ENCODE assay signal across 36 cellular contexts in the genomic region with DNA sequence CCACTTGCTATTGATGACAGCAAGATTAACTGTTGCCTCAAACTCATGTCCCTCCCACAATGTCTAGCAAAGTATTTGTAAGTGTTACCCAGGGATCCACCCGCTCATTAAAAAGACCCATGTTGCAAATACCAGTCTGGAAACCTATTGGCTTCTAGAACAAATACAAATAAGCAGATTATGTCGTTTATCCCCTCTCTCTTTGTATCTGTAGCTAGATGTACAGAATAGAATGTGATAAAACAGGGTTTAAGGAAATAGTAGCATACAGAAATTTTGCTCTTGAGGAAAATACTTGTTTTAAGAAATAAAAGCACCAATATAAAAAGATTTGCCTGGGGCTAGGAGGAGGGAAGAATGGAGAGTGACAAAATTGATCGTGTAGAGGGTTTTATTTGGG.
"Had no signal": no experiment of that assay in that cellular context is flagged by ENCODE, and none has a peak within 500 bp of the region (broad histone marks: within the 10 kb centered on the region; RNA-seq: fewer than 3 reads in every experiment).

No MANE protein-coding gene starts in this region.

- H3K27ac ChIP-seq: adrenal gland, breast epithelium, cardiac muscle cell, colonic mucosa, heart left ventricle, WERI-Rb-1 had no signal

- H3K4me1 ChIP-seq: breast epithelium, colonic mucosa had no signal

- H3K4me3 ChIP-seq: adrenal gland, breast epithelium, cardiac muscle cell, colonic mucosa, heart left ventricle had no signal

- H3K36me3 ChIP-seq: adrenal gland, breast epithelium, cardiac muscle cell, colonic mucosa, heart left ventricle, WERI-Rb-1 had no signal

- FAIRE-seq: frontal cortex had no signal

- H3K4me3 Mint-ChIP-seq: activated CD4-positive, alpha-beta memory T cell treated with anti-CD3 and anti-CD28 coated beads for 36 hours; activated CD4-positive, alpha-beta T cell treated with anti-CD3 and anti-CD28 coated beads for 36 hours; activated CD4-positive, alpha-beta T cell treated with anti-CD3 and anti-CD28 coated beads, Interleukin-2, amount 10 ng/mL, durations not matched to agents 24 days and 14 days; activated CD8-positive, alpha-beta memory T cell treated with anti-CD3 and anti-CD28 coated beads, Interleukin-2, amount 10 ng/mL, durations not matched to agents 7 days and 5 days; activated CD8-positive, alpha-beta T cell treated with anti-CD3 and anti-CD28 coated beads, Interleukin-2, amount 10 ng/mL, durations not matched to agents 7 days and 5 days; activated naive CD4-positive, alpha-beta T cell treated with anti-CD3 and anti-CD28 coated beads for 36 hours; activated naive CD4-positive, alpha-beta T cell treated with anti-CD3 and anti-CD28 coated beads, Interleukin-2, amount 50 U/mL, for 24 hours; activated naive CD8-positive, alpha-beta T cell treated with anti-CD3 and anti-CD28 coated beads for 36 hours; activated naive CD8-positive, alpha-beta T cell treated with anti-CD3 and anti-CD28 coated beads, Interleukin-2, amount 50 U/mL, for 24 hours; activated T-helper 1 cell treated with anti-CD3 and anti-CD28 coated beads, Interleukin-12 subunit alpha, Interleukin-12 subunit beta, Interleukin-2, Interleukin-4 antibody, amounts not matched to agents 30 ng/mL and 10 ng/mL and 1 ng/mL, durations not matched to agents 14 hours and 24 hours and 36 hours; T-helper 17 cell; T-helper 2 cell treated with Interferon-gamma antibody and Interleukin-4, amounts not matched to agents 5 μg/mL and 100 μg/mL, for 36 hours had no signal

- H3K9me3 ChIP-seq: adrenal gland, breast epithelium, colonic mucosa, heart left ventricle had no signal

- H3K9me3 Mint-ChIP-seq: activated CD4-positive, alpha-beta memory T cell treated with anti-CD3 and anti-CD28 coated beads for 36 hours; activated naive CD4-positive, alpha-beta T cell treated with anti-CD3 and anti-CD28 coated beads for 36 hours; activated naive CD4-positive, alpha-beta T cell treated with anti-CD3 and anti-CD28 coated beads, Interleukin-2, amount 50 U/mL, for 24 hours; activated naive CD8-positive, alpha-beta T cell treated with anti-CD3 and anti-CD28 coated beads for 36 hours; activated T-helper 1 cell treated with anti-CD3 and anti-CD28 coated beads, Interleukin-12 subunit alpha, Interleukin-12 subunit beta, Interleukin-2, Interleukin-4 antibody, amounts not matched to agents 30 ng/mL and 10 ng/mL and 1 ng/mL, durations not matched to agents 14 hours and 24 hours and 36 hours; activated T-helper 2 cell treated with anti-CD3 and anti-CD28 coated beads, Interferon-gamma antibody, Interleukin-2, Interleukin-4, amounts not matched to agents 10 μg/mL and 5 μg/mL and 100 μg/mL, durations not matched to agents 14 hours and 24 hours and 36 hours; T-helper 2 cell treated with Interferon-gamma antibody and Interleukin-4, amounts not matched to agents 5 μg/mL and 100 μg/mL, for 36 hours had no signal

- H3K36me3 Mint-ChIP-seq: activated CD8-positive, alpha-beta memory T cell treated with anti-CD3 and anti-CD28 coated beads, Interleukin-2, amount 10 ng/mL, durations not matched to agents 7 days and 5 days; activated naive CD4-positive, alpha-beta T cell treated with anti-CD3 and anti-CD28 coated beads, Interleukin-2, amount 50 U/mL, for 24 hours; brain had no signal

- DNase-seq: activated CD4-positive, alpha-beta memory T cell treated with anti-CD3 and anti-CD28 coated beads for 36 hours; activated CD4-positive, alpha-beta T cell treated with anti-CD3 and anti-CD28 coated beads for 36 hours; activated CD4-positive, alpha-beta T cell treated with anti-CD3 and anti-CD28 coated beads, Interleukin-2, amount 10 ng/mL, durations not matched to agents 24 days and 14 days; activated CD4-positive, CD25-positive, alpha-beta regulatory T cell; activated CD4-positive, CD25-positive, alpha-beta regulatory T cell treated with anti-CD3 and anti-CD28 coated beads, Interleukin-2, amount 50 U/mL, for 72 hours; activated CD8-positive, alpha-beta memory T cell treated with anti-CD3 and anti-CD28 coated beads, Interleukin-2, amount 10 ng/mL, durations not matched to agents 7 days and 5 days; activated CD8-positive, alpha-beta memory T cell treated with anti-CD3 and anti-CD28 coated beads, Interleukin-2, amount 50 U/mL, for 4 hours; activated CD8-positive, alpha-beta T cell treated with anti-CD3 and anti-CD28 coated beads, Interleukin-2, amount 10 ng/mL, durations not matched to agents 7 days and 5 days; activated effector memory CD4-positive, alpha-beta T cell treated with anti-CD3 and anti-CD28 coated beads, Interleukin-2, amount 50 U/mL, for 16 hours; activated naive CD4-positive, alpha-beta T cell treated with anti-CD3 and anti-CD28 coated beads for 36 hours; activated naive CD8-positive, alpha-beta T cell treated with anti-CD3 and anti-CD28 coated beads for 36 hours; activated naive CD8-positive, alpha-beta T cell treated with anti-CD3 and anti-CD28 coated beads, Interleukin-2, amount 50 U/mL, for 24 hours; activated T-cell treated with anti-CD3 and anti-CD28 coated beads, Interleukin-2, amount 50 U/mL, for 1 hour; activated T-cell treated with anti-CD3 and anti-CD28 coated beads, Interleukin-2, amount 50 U/mL, for 48 hours; adrenal gland; amygdala; aorta; central memory CD4-positive, alpha-beta T cell; cerebellar nuclear complex; colonic mucosa; effector CD8-positive, alpha-beta T cell; foreskin fibroblast; glutamatergic neuron; heart left ventricle; T-helper 1 cell; T-helper 17 cell; T1000; WERI-Rb-1 had no signal

- H3K27ac Mint-ChIP-seq: activated CD4-positive, alpha-beta memory T cell treated with anti-CD3 and anti-CD28 coated beads for 36 hours; activated CD4-positive, alpha-beta T cell treated with anti-CD3 and anti-CD28 coated beads for 36 hours; activated CD4-positive, alpha-beta T cell treated with anti-CD3 and anti-CD28 coated beads, Interleukin-2, amount 10 ng/mL, durations not matched to agents 24 days and 14 days; activated CD8-positive, alpha-beta memory T cell treated with anti-CD3 and anti-CD28 coated beads, Interleukin-2, amount 10 ng/mL, durations not matched to agents 7 days and 5 days; activated CD8-positive, alpha-beta T cell treated with anti-CD3 and anti-CD28 coated beads, Interleukin-2, amount 10 ng/mL, durations not matched to agents 7 days and 5 days; activated naive CD4-positive, alpha-beta T cell treated with anti-CD3 and anti-CD28 coated beads for 36 hours; activated naive CD4-positive, alpha-beta T cell treated with anti-CD3 and anti-CD28 coated beads, Interleukin-2, amount 50 U/mL, for 24 hours; activated naive CD8-positive, alpha-beta T cell treated with anti-CD3 and anti-CD28 coated beads for 36 hours; activated naive CD8-positive, alpha-beta T cell treated with anti-CD3 and anti-CD28 coated beads, Interleukin-2, amount 50 U/mL, for 24 hours; activated T-helper 1 cell treated with anti-CD3 and anti-CD28 coated beads, Interleukin-12 subunit alpha, Interleukin-12 subunit beta, Interleukin-2, Interleukin-4 antibody, amounts not matched to agents 30 ng/mL and 10 ng/mL and 1 ng/mL, durations not matched to agents 14 hours and 24 hours and 36 hours; activated T-helper 2 cell treated with anti-CD3 and anti-CD28 coated beads, Interferon-gamma antibody, Interleukin-2, Interleukin-4, amounts not matched to agents 10 μg/mL and 5 μg/mL and 100 μg/mL, durations not matched to agents 14 hours and 24 hours and 36 hours; T-helper 17 cell; T-helper 2 cell treated with Interferon-gamma antibody and Interleukin-4, amounts not matched to agents 5 μg/mL and 100 μg/mL, for 36 hours had no signal
